ENCODE assay signal across 8 cellular contexts in genomic region chr7:2241580-2242540, GRCh38. TPM values are rescaled to one million over a fixed set of nuclear protein-coding genes. Genes with fewer than 3 reads are reported as not detected.
DNase-seq lines count a peak whose midpoint lies in the region; ATAC-seq and TF ChIP-seq lines count a peak whose summit lies in the region.

TSS of gene MRM2 (minus strand) at chr7:2242205. CDS start at chr7:2242169, 36 bp downstream.
TSS of gene NUDT1 (plus strand) at chr7:2242226. CDS start at chr7:2244575, 2,349 bp downstream.

- H3K27me3 ChIP-seq in dorsolateral prefrontal cortex (no peaks in the 10 kb centered on the region), right lobe of liver (no peaks in the 10 kb centered on the region)

- WGBS in right lobe of liver (ENCODE audit: insufficient coverage, low coverage, low lambda C conversion rate, missing lambda C conversion rate), result under 1% methylated on average over 39 of the region's 81 CpGs

- peak within 1 kb of the TSS in 39 of 59 donors; percentile 10 to 84 (median 54) for H3K27ac ChIP-seq in dorsolateral prefrontal cortex
- H3K27ac ChIP-seq in right lobe of liver, result peak within 1 kb of the TSS; percentile 34 to 40 (median 40)

- H3K4me3 ChIP-seq in dorsolateral prefrontal cortex, result peak within 1 kb of the TSS; percentile 57 to 100 (median 94)
- peak within 1 kb of the TSS; percentile 80 to 99 (median 99) for H3K4me3 ChIP-seq in right lobe of liver

- ATAC-seq in GM18873 (IDR thresholded peaks at IDR 0.05; ENCODE audit: low FRiP score, unreplicated experiment), result peak; percentile 47
- peak; percentile 57 for ATAC-seq in HG03139 (IDR thresholded peaks at IDR 0.05; ENCODE audit: unreplicated experiment)
- ATAC-seq in right lobe of liver, result peak; percentile 93 to 96 (median 96)

- H3K4me1 ChIP-seq in right lobe of liver, result peaks cover 0 to 17% (median 0%) of the 10 kb centered on the region in 4 donors

- H3K9me3 ChIP-seq in right lobe of liver, result no peaks in the 10 kb centered on the region

- peaks cover 0 to 20% (median 5%) of the 10 kb centered on the region in 4 donors for H3K36me3 ChIP-seq in right lobe of liver

- TF ChIP-seq CTCF in dorsolateral prefrontal cortex (IDR thresholded peaks at IDR 0.05 in 54 of 56, conservative IDR thresholded peaks at IDR 0.05 in 2 of 56; ENCODE audit: low read depth in 1 of 56, partially characterized antibody in 56 of 56) (peak in 13 of 56 donors; percentile 9 to 42 (median 18)), right lobe of liver (IDR thresholded peaks at IDR 0.05) (no peak)

- TF ChIP-seq POLR2A in right lobe of liver (IDR thresholded peaks at IDR 0.05), result peak; percentile 59

- intact Hi-C loops in dorsolateral prefrontal cortex (cut with DNase I) (loop anchor here (5.0 to 10.0 kb wide), 3 partner anchors 70 to 283 kb away; partner anchors contain the start of genes EIF3B (in 2 of the 2) and SNX8 (in 2 of the 2)), right lobe of liver (cut with DNase I) (loop anchor here in 1 of 2 donors (10.0 kb wide), 1 partner anchor 113 kb away; the partner anchor contains the start of gene EIF3B)

- DNase-seq in AG08395 (ENCODE audit: low spot score) (peak; percentile 85), NCI-H526 (lab: John Stamatoyannopoulos, UW) (peak; percentile 22 to 83), dorsolateral prefrontal cortex (peak; percentile 71 to 91 (median 81)), right lobe of liver (peak; percentile 87 to 90 (median 89))
- DNase-seq in activated CD4-positive, alpha-beta T cell treated with anti-CD3 and anti-CD28 coated beads, Interleukin-2, amount 50 U/mL, for 24 hours (ENCODE audit: low read depth in 1 of 2, low spot score in 1 of 2), result peak; percentile 66 to 67
- DNase-seq in stimulated activated CD4-positive, alpha-beta T cell treated with anti-CD3 and anti-CD28 coated beads, Interleukin-4, amount 100 ng/mL, for 1 hour, result peak; percentile 78

RNA-seq across cellular contexts. Expression of gene MRM2, which starts in this region (rescaled TPM):
- total RNA-seq in dorsolateral prefrontal cortex (10 to 100 TPM; 12.1 to 24.5 (median 18.5) TPM), right lobe of liver (10 to 100 TPM in 4 of 6 experiments, 1 to 10 TPM in 2; 9.5 to 14.6 (median 11.5) TPM)

RNA-seq across cellular contexts. Expression of gene NUDT1, which starts in this region (rescaled TPM):
- 10 to 100 TPM in 56 of 120 experiments, 1 to 10 TPM in 64; 2.3 to 17.6 (median 9.9) TPM for total RNA-seq in dorsolateral prefrontal cortex
- 1 to 10 TPM; 1.6 to 4.1 (median 2.3) TPM for total RNA-seq in right lobe of liver

Comparison
In these comparisons a context has a peak if more than half of its experiments do, and no peak if none do; other contexts are left out.
1. Peak in every context shown above with its lines: DNase-seq, ATAC-seq, H3K4me3 ChIP-seq and H3K27ac ChIP-seq.